Comparison of ENCODE assay signal across 13 cellular contexts in genomic region chr6:35224720-35225119, GRCh38. TPM values are rescaled to one million over a fixed set of nuclear protein-coding genes. Genes with fewer than 3 reads are reported as not detected.
"Had no signal": no experiment of that assay in that cellular context is flagged by ENCODE, and none has a peak within 500 bp of the region (broad histone marks: within the 10 kb centered on the region; RNA-seq: fewer than 3 reads in every experiment).

No MANE protein-coding gene starts in this region.

- H3K27ac Mint-ChIP-seq: activated naive CD8-positive, alpha-beta T cell treated with anti-CD3 and anti-CD28 coated beads, Interleukin-2, amount 10 ng/mL, durations not matched to agents 7 days and 5 days; immature natural killer cell; naive thymus-derived CD4-positive, alpha-beta T cell; stimulated activated effector memory CD8-positive, alpha-beta T cell treated with anti-CD3 and anti-CD28 coated beads, Interleukin-12 subunit alpha, Interleukin-12 subunit beta, amount 100 ng/mL, for 72 hours had no signal

- H3K36me3 ChIP-seq: breast epithelium, ovary had no signal

- ATAC-seq: naive thymus-derived CD4-positive, alpha-beta T cell; stimulated activated effector memory CD8-positive, alpha-beta T cell treated with anti-CD3 and anti-CD28 coated beads, Interleukin-12 subunit alpha, Interleukin-12 subunit beta, amount 100 ng/mL, for 72 hours had no signal

- H3K27me3 Mint-ChIP-seq: activated naive CD8-positive, alpha-beta T cell treated with anti-CD3 and anti-CD28 coated beads, Interleukin-2, amount 10 ng/mL, durations not matched to agents 7 days and 5 days had no signal

- H3K27me3 ChIP-seq: breast epithelium, ovary had no signal

- H3K4me1 Mint-ChIP-seq: activated naive CD8-positive, alpha-beta T cell treated with anti-CD3 and anti-CD28 coated beads, Interleukin-2, amount 10 ng/mL, durations not matched to agents 7 days and 5 days; naive thymus-derived CD4-positive, alpha-beta T cell; stimulated activated effector memory CD8-positive, alpha-beta T cell treated with anti-CD3 and anti-CD28 coated beads, Interleukin-12 subunit alpha, Interleukin-12 subunit beta, amount 100 ng/mL, for 72 hours had no signal

- H3K9me3 ChIP-seq: breast epithelium, ovary had no signal

- H3K9me3 Mint-ChIP-seq: activated naive CD8-positive, alpha-beta T cell treated with anti-CD3 and anti-CD28 coated beads, Interleukin-2, amount 10 ng/mL, durations not matched to agents 7 days and 5 days; immature natural killer cell; stimulated activated effector memory CD8-positive, alpha-beta T cell treated with anti-CD3 and anti-CD28 coated beads, Interleukin-12 subunit alpha, Interleukin-12 subunit beta, amount 100 ng/mL, for 72 hours had no signal

- H3K36me3 Mint-ChIP-seq: activated naive CD8-positive, alpha-beta T cell treated with anti-CD3 and anti-CD28 coated beads, Interleukin-2, amount 10 ng/mL, durations not matched to agents 7 days and 5 days; naive thymus-derived CD4-positive, alpha-beta T cell; stimulated activated effector memory CD8-positive, alpha-beta T cell treated with anti-CD3 and anti-CD28 coated beads, Interleukin-12 subunit alpha, Interleukin-12 subunit beta, amount 100 ng/mL, for 72 hours had no signal

- H3K4me1 ChIP-seq: breast epithelium had no signal

- H3K4me3 Mint-ChIP-seq: activated naive CD8-positive, alpha-beta T cell treated with anti-CD3 and anti-CD28 coated beads, Interleukin-2, amount 10 ng/mL, durations not matched to agents 7 days and 5 days; immature natural killer cell; naive thymus-derived CD4-positive, alpha-beta T cell; stimulated activated effector memory CD8-positive, alpha-beta T cell treated with anti-CD3 and anti-CD28 coated beads, Interleukin-12 subunit alpha, Interleukin-12 subunit beta, amount 100 ng/mL, for 72 hours had no signal

- H3K4me3 ChIP-seq: breast epithelium, lung, ovary had no signal

- DNase-seq: activated CD4-positive, CD25-positive, alpha-beta regulatory T cell treated with anti-CD3 and anti-CD28 coated beads, Interleukin-2, amount 50 U/mL, for 72 hours; activated naive CD4-positive, alpha-beta T cell; activated naive CD8-positive, alpha-beta T cell treated with anti-CD3 and anti-CD28 coated beads, Interleukin-2, amount 10 ng/mL, durations not matched to agents 7 days and 5 days; anterior cingulate cortex; dermis blood vessel endothelial cell; foreskin melanocyte; immature natural killer cell; naive thymus-derived CD4-positive, alpha-beta T cell; ovary had no signal

RNA-seq across cellular contexts. Expression of gene SCUBE3, which starts 11.0 kb away (rescaled TPM):
- total RNA-seq: mononuclear cell; naive thymus-derived CD4-positive, alpha-beta T cell had no signal
